28 cellular contexts compared by ENCODE assay signal in the genomic region with DNA sequence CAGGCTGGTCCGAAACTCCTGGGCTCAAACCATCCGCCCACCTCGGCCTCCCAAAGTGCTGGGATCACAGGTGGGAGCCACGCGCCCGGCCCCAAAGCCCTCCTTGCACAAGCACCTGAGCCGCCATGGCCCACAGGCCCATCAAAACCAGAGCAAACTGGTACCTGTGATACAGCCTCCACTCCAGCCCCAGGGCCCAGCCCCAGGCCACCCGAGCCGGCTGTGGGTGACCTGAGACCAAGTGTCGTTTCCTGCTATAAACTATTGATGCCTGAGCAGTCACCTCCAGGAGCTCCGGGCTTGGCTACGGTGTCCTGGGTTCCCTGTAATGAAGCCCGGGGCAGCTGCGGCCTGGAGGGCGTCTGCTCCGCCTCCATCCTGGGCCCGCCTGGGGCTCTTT. TPM values are rescaled to one million over a fixed set of nuclear protein-coding genes. Genes with fewer than 3 reads are reported as not detected.
"Had no signal": no experiment of that assay in that cellular context is flagged by ENCODE, and none has a peak within 500 bp of the region (broad histone marks: within the 10 kb centered on the region; RNA-seq: fewer than 3 reads in every experiment).

No MANE protein-coding gene starts in this region.

- FAIRE-seq: colon, small intestine had no signal

- H3K36me3 ChIP-seq: adrenal gland, ascending aorta, brain microvascular endothelial cell, esophagus squamous epithelium, left lung, stomach, suprapubic skin, tibial nerve, vagina had no signal

- H3K27ac Mint-ChIP-seq: activated CD4-positive, alpha-beta T cell treated with anti-CD3 and anti-CD28 coated beads, Interleukin-2, amount 10 ng/mL, durations not matched to agents 7 days and 5 days; activated naive CD8-positive, alpha-beta T cell; activated T-helper 17 cell treated with anti-CD3 and anti-CD28 coated beads, Interleukin-2, amount 50 U/mL, for 72 hours; memory B cell; stimulated activated memory B cell treated with anti-CD40 and anti-IgM and Interleukin-4, amounts not matched to agents 10 μg/mL and 1 μg/mL and 100 μg/mL, for 72 hours had no signal

- H3K36me3 Mint-ChIP-seq: activated naive CD8-positive, alpha-beta T cell; memory B cell; stimulated activated memory B cell treated with anti-CD40 and anti-IgM and Interleukin-4, amounts not matched to agents 10 μg/mL and 1 μg/mL and 100 μg/mL, for 72 hours had no signal

- H3K4me3 ChIP-seq: adrenal gland, ascending aorta, esophagus squamous epithelium, left lung, stomach, suprapubic skin, tibial nerve, vagina had no signal

- H3K4me3 Mint-ChIP-seq: activated CD4-positive, alpha-beta T cell treated with anti-CD3 and anti-CD28 coated beads, Interleukin-2, amount 10 ng/mL, durations not matched to agents 7 days and 5 days; activated naive CD8-positive, alpha-beta T cell; activated T-helper 17 cell treated with anti-CD3 and anti-CD28 coated beads, Interleukin-2, amount 50 U/mL, for 72 hours; memory B cell; nephron; stimulated activated memory B cell treated with anti-CD40 and anti-IgM and Interleukin-4, amounts not matched to agents 10 μg/mL and 1 μg/mL and 100 μg/mL, for 72 hours had no signal

- H3K4me1 Mint-ChIP-seq: activated T-helper 17 cell treated with anti-CD3 and anti-CD28 coated beads, Interleukin-2, amount 50 U/mL, for 72 hours; memory B cell had no signal

- H3K27me3 ChIP-seq: adrenal gland, ascending aorta, brain microvascular endothelial cell, left lung, stomach, suprapubic skin, tibial nerve, vagina had no signal

- H3K27ac ChIP-seq: ascending aorta, brain microvascular endothelial cell, stomach, vagina had no signal

- ATAC-seq: activated T-helper 17 cell treated with anti-CD3 and anti-CD28 coated beads, Interleukin-2, amount 50 U/mL, for 72 hours; left lung; sciatic nerve; stimulated activated memory B cell treated with anti-CD40 and anti-IgM and Interleukin-4, amounts not matched to agents 10 μg/mL and 1 μg/mL and 100 μg/mL, for 72 hours had no signal

- H3K9me3 Mint-ChIP-seq: activated CD4-positive, alpha-beta T cell treated with anti-CD3 and anti-CD28 coated beads, Interleukin-2, amount 10 ng/mL, durations not matched to agents 7 days and 5 days; activated T-helper 17 cell treated with anti-CD3 and anti-CD28 coated beads, Interleukin-2, amount 50 U/mL, for 72 hours; memory B cell; nephron; stimulated activated memory B cell treated with anti-CD40 and anti-IgM and Interleukin-4, amounts not matched to agents 10 μg/mL and 1 μg/mL and 100 μg/mL, for 72 hours had no signal

- DNase-seq: activated CD4-positive, alpha-beta T cell treated with anti-CD3 and anti-CD28 coated beads, Interleukin-2, amount 10 ng/mL, durations not matched to agents 7 days and 5 days; activated CD4-positive, CD25-positive, alpha-beta regulatory T cell treated with anti-CD3 and anti-CD28 coated beads, Interleukin-2, amount 50 U/mL, for 72 hours; activated T-cell treated with anti-CD3 and anti-CD28 coated beads, Interleukin-2, amount 50 U/mL, for 1 hour; adrenal gland; brain microvascular endothelial cell; central memory CD4-positive, alpha-beta T cell; esophagus squamous epithelium; left lung; nucleus accumbens; small intestine; stimulated activated CD4-positive, alpha-beta T cell treated with anti-CD3 and anti-CD28 coated beads, Interleukin-2, amount 100 ng/mL, for 24 hours; stomach had no signal

- H3K27me3 Mint-ChIP-seq: activated T-helper 17 cell treated with anti-CD3 and anti-CD28 coated beads, Interleukin-2, amount 50 U/mL, for 72 hours had no signal

- H3K9me3 ChIP-seq: adrenal gland, ascending aorta, esophagus squamous epithelium, left lung, stomach, suprapubic skin, tibial nerve, vagina had no signal

RNA-seq across cellular contexts. Expression of a gene that starts 34.2 kb away (rescaled TPM):
- total RNA-seq: activated CD4-positive, alpha-beta T cell treated with anti-CD3 and anti-CD28 coated beads, Interleukin-2, amount 10 ng/mL, durations not matched to agents 7 days and 5 days; activated T-helper 17 cell treated with anti-CD3 and anti-CD28 coated beads, Interleukin-2, amount 50 U/mL, for 72 hours; ascending aorta; esophagus squamous epithelium; mononuclear cell; sciatic nerve; suprapubic skin; T-helper 2 cell treated with Interferon-gamma antibody and Interleukin-4, amounts not matched to agents 100 ng/mL and 5 ng/mL, for 36 hours; tibial nerve; vagina had no signal

RNA-seq across cellular contexts. Expression of a gene that starts 36.6 kb away (rescaled TPM):
- total RNA-seq: activated CD4-positive, alpha-beta T cell treated with anti-CD3 and anti-CD28 coated beads, Interleukin-2, amount 10 ng/mL, durations not matched to agents 7 days and 5 days; ascending aorta; dermis microvascular lymphatic vessel endothelial cell; mononuclear cell; T-helper 2 cell treated with Interferon-gamma antibody and Interleukin-4, amounts not matched to agents 100 ng/mL and 5 ng/mL, for 36 hours had no signal

RNA-seq across cellular contexts. Expression of a gene that starts 40.1 kb away (rescaled TPM):
- total RNA-seq: activated CD4-positive, alpha-beta T cell treated with anti-CD3 and anti-CD28 coated beads, Interleukin-2, amount 10 ng/mL, durations not matched to agents 7 days and 5 days; ascending aorta; dermis microvascular lymphatic vessel endothelial cell; esophagus squamous epithelium; kidney epithelial cell; myocyte; T-helper 2 cell treated with Interferon-gamma antibody and Interleukin-4, amounts not matched to agents 100 ng/mL and 5 ng/mL, for 36 hours; vagina had no signal
- polyA plus RNA-seq: small intestine had no signal

RNA-seq across cellular contexts. Expression of a gene that starts 53.2 kb away (rescaled TPM):
- total RNA-seq: activated CD4-positive, alpha-beta T cell treated with anti-CD3 and anti-CD28 coated beads, Interleukin-2, amount 10 ng/mL, durations not matched to agents 7 days and 5 days; activated T-helper 17 cell treated with anti-CD3 and anti-CD28 coated beads, Interleukin-2, amount 50 U/mL, for 72 hours; ascending aorta; dermis microvascular lymphatic vessel endothelial cell; esophagus squamous epithelium; kidney epithelial cell; myocyte; suprapubic skin; T-helper 2 cell treated with Interferon-gamma antibody and Interleukin-4, amounts not matched to agents 100 ng/mL and 5 ng/mL, for 36 hours; tibial nerve; vagina had no signal
- polyA plus RNA-seq: small intestine had no signal
